ENCODE assay signal across 27 cellular contexts in the genomic region with DNA sequence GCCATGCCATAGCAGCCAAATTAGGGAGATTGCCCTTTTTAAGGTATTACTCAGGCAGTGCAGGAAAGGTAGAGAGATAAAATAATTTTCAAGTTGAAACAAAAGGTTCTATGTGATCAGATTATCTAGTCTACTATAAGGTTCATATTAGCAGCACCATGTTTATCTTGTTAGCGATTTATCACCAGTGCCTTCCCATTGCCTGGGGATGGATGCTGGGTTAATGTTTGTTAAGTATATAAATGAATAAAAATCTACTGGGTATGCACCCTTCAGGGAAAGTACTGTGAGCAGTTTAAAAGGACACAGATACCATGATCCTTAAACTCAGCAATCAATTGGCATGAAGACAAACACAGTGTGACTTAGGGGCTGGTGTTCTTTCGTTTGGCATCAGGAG.
"Had no signal": no experiment of that assay in that cellular context is flagged by ENCODE, and none has a peak within 500 bp of the region (broad histone marks: within the 10 kb centered on the region; RNA-seq: fewer than 3 reads in every experiment).

No MANE protein-coding gene starts in this region.

- FAIRE-seq: urothelium cell line had no signal

- H3K4me1 ChIP-seq: stomach, suprapubic skin, testis, thyroid gland, transverse colon, upper lobe of left lung, upper lobe of right lung, uterus, vagina had no signal

- H3K36me3 ChIP-seq: stomach, suprapubic skin, thoracic aorta, thyroid gland, tibial artery, tibial nerve, transverse colon, upper lobe of left lung, upper lobe of right lung, uterus, vagina had no signal

- DNase-seq: stimulated activated CD4-positive, alpha-beta T cell treated with anti-CD3 and anti-CD28 coated beads, Interleukin-2, amount 100 ng/mL, for 48 hours; stimulated activated CD4-positive, alpha-beta T cell treated with anti-CD3 and anti-CD28 coated beads, Interleukin-4, amount 100 ng/mL, for 1 hour; stimulated activated CD4-positive, alpha-beta T cell treated with anti-CD3 and anti-CD28 coated beads, Interleukin-4, amount 100 ng/mL, for 24 hours; stimulated activated CD4-positive, alpha-beta T cell treated with anti-CD3 and anti-CD28 coated beads, Interleukin-4, amount 100 ng/mL, for 4 hours; stimulated activated CD8-positive, alpha-beta memory T cell treated with anti-CD3 and anti-CD28 coated beads, Interleukin-4, amount 100 ng/mL, for 48 hours; stimulated activated naive B cell treated with anti-CD40 and anti-IgM and Interleukin-4, amounts not matched to agents 10 μg/mL and 1 μg/mL and 100 μg/mL, for 72 hours; stimulated activated naive CD4-positive, alpha-beta T cell; stimulated activated naive CD4-positive, alpha-beta T cell treated with Interleukin-2 at 50 U/mL for 16 hours; stimulated activated naive CD8-positive, alpha-beta T cell treated with anti-CD3 and anti-CD28 coated beads, Interleukin-15, amount 100 ng/mL, for 72 hours; stimulated activated naive CD8-positive, alpha-beta T cell treated with anti-CD3 and anti-CD28 coated beads, Interleukin-15, Interleukin-2, amounts not matched to agents 100 U/mL and 50 U/mL, for 24 hours; stomach; substantia nigra; testis; thyroid gland; tibial artery; transverse colon; trophoblast cell; upper lobe of left lung; upper lobe of right lung; uterus had no signal

- H3K27ac ChIP-seq: stomach, suprapubic skin, testis, thoracic aorta, thyroid gland, tibial artery, tibial nerve, transverse colon, upper lobe of left lung, upper lobe of right lung, uterus, vagina had no signal

- H3K9me3 ChIP-seq: stomach, suprapubic skin, testis, thoracic aorta, thyroid gland, tibial artery, upper lobe of left lung, upper lobe of right lung, uterus, vagina had no signal

- H3K27me3 ChIP-seq: stomach, suprapubic skin, testis, thyroid gland, tibial artery, tibial nerve, transverse colon, upper lobe of left lung, upper lobe of right lung, uterus, vagina had no signal

- H3K4me3 ChIP-seq: stomach, suprapubic skin, testis, thoracic aorta, thyroid gland, tibial artery, tibial nerve, transverse colon, upper lobe of left lung, upper lobe of right lung, uterus, vagina had no signal

- ATAC-seq: stimulated activated effector memory CD8-positive, alpha-beta T cell treated with anti-CD3 and anti-CD28 coated beads, Interleukin-12 subunit alpha, Interleukin-12 subunit beta, amount 100 ng/mL, for 72 hours; stimulated activated memory B cell treated with anti-CD40 and anti-IgM and Interleukin-4, amounts not matched to agents 10 μg/mL and 1 μg/mL and 100 μg/mL, for 72 hours; stimulated activated naive B cell treated with anti-CD40 and anti-IgM and Interleukin-4, amounts not matched to agents 10 μg/mL and 1 μg/mL and 100 μg/mL, for 72 hours; stimulated activated naive CD8-positive, alpha-beta T cell treated with anti-CD3 and anti-CD28 coated beads, Interleukin-15, amount 100 ng/mL, for 72 hours; stimulated activated naive CD8-positive, alpha-beta T cell treated with anti-CD3 and anti-CD28 coated beads, Interleukin-15, Interleukin-2, amounts not matched to agents 100 U/mL and 50 U/mL, for 24 hours; upper lobe of right lung had no signal
